In the genomic region with DNA sequence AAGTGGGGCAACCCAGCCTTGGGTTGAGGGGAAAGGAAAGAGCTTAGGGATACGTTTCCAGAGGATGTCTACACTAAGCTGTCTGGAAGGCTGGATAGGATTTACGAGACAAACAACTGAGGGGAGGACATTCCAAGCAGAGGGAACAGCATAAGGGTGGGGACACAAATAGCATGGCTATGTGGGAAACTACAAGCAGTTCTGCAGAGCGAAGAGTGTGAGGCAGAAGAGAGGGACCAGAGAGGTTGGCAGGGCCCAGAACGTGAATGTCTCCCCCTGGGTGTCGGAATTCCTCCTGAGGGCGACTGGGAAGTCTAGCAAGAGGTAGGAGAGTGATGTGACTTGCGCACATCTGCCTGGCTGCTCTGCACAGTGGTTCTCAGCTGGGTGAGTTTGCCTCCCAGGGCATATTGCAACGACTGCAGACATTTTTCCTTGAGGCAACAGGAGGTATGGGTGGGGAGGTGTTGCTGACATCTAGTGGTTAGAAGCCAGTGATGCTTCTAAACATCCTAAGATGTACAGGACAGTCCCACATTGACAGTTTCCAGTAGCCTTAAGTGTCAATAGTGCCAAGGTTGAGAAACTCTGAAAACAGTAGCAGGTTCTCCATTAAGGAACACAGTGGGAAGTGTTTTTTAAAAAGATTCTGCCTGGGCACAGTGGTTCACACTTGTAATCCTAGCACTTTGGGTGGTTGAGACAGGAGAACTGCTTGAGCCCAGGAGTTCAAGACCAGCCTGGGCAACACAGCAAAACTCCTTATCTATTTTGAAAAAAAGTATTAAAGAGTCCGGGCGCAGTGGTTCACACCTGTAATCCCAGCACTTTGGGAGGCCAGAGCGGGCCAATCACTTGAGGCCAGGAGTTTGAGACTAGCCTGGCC, we compare ENCODE assay signal across 9 cellular contexts. TPM values are rescaled to one million over a fixed set of nuclear protein-coding genes. Genes with fewer than 3 reads are reported as not detected.
DNase-seq lines count a peak whose midpoint lies in the region; ATAC-seq and TF ChIP-seq lines count a peak whose summit lies in the region.
"Had no signal": no experiment of that assay in that cellular context is flagged by ENCODE, and none has a peak within 500 bp of the region (broad histone marks: within the 10 kb centered on the region; RNA-seq: fewer than 3 reads in every experiment).

No MANE protein-coding gene starts in this region.

- no peaks in the 10 kb centered on the region for H3K36me3 ChIP-seq in CD8-positive, alpha-beta T cell (ENCODE audit: insufficient read depth, low read length)
- H3K36me3 ChIP-seq in psoas muscle (ENCODE audit: insufficient read depth in 1 of 2, low read depth in 1 of 2): peaks cover 0 to 25% of the 10 kb centered on the region in 2 donors

- POLR2A ChIA-PET in CD8-positive, alpha-beta T cell (lab: Charles Lee): no interaction called here

- TF ChIP-seq CTCF in CD8-positive, alpha-beta T cell (IDR thresholded peaks at IDR 0.05): peak; percentile 51
- peak; percentile 46 for TF ChIP-seq CTCF in psoas muscle (IDR thresholded peaks at IDR 0.05)

- H3K27me3 Mint-ChIP-seq in CD8-positive, alpha-beta T cell (ENCODE audit: low read depth): no peaks in the 10 kb centered on the region
- H3K27me3 Mint-ChIP-seq in activated T-cell treated with anti-CD3 and anti-CD28 coated beads, Interleukin-2, amount 50 U/mL, for 24 hours: peaks cover 14% of the 10 kb centered on the region

- 53 to 58% (median 58%) methylated on average over 9 to 11 of the region's 11 CpGs for WGBS in psoas muscle, 3 donors

- H3K4me3 Mint-ChIP-seq in CD8-positive, alpha-beta T cell: no peak overlapping the region
- H3K4me3 Mint-ChIP-seq in activated T-cell treated with anti-CD3 and anti-CD28 coated beads, Interleukin-2, amount 50 U/mL, for 24 hours: no peak overlapping the region

- no peaks in the 10 kb centered on the region for H3K9me3 ChIP-seq in CD8-positive, alpha-beta T cell (ENCODE audit: low read length)
- no peaks in the 10 kb centered on the region for H3K9me3 ChIP-seq in psoas muscle

- H3K4me1 Mint-ChIP-seq in CD8-positive, alpha-beta T cell (ENCODE audit: low read depth): peaks cover 26% of the 10 kb centered on the region
- H3K4me1 Mint-ChIP-seq in activated T-cell treated with anti-CD3 and anti-CD28 coated beads, Interleukin-2, amount 50 U/mL, for 24 hours (ENCODE audit: low read depth): peaks cover 12% of the 10 kb centered on the region

- peaks cover 5% of the 10 kb centered on the region for H3K4me1 ChIP-seq in CD8-positive, alpha-beta T cell (ENCODE audit: insufficient read depth, low read length)
- H3K4me1 ChIP-seq in psoas muscle: no peaks in the 10 kb centered on the region

- ATAC-seq in CD8-positive, alpha-beta T cell: peak; percentile 84
- ATAC-seq in GM18858 (IDR thresholded peaks at IDR 0.05; ENCODE audit: unreplicated experiment) (peak; percentile 82), HG03095 (IDR thresholded peaks at IDR 0.05; ENCODE audit: unreplicated experiment) (peak; percentile 89), psoas muscle (peak; percentile 57 to 91 (median 78)), HG03108 (IDR thresholded peaks at IDR 0.05; ENCODE audit: unreplicated experiment) (no peak)

- CTCF ChIA-PET in CD8-positive, alpha-beta T cell (lab: Charles Lee): interaction anchor here (0.5 to 1.7 kb wide), 4 partner anchors 11 to 89 kb away, joined by 3 to 8 read pairs (median 4); a partner anchor contains a TSS

- no peak overlapping the region for H3K27ac ChIP-seq in CD8-positive, alpha-beta T cell (ENCODE audit: low read depth, low read length)
- no peak overlapping the region for H3K27ac ChIP-seq in psoas muscle

- H3K27me3 ChIP-seq in CD8-positive, alpha-beta T cell (ENCODE audit: insufficient read depth, low read length): no peaks in the 10 kb centered on the region
- H3K27me3 ChIP-seq in psoas muscle (ENCODE audit: insufficient read depth in 3 of 3, low read length in 2 of 3): no peaks in the 10 kb centered on the region

- peak in 3 of 7 experiments; percentile 19 to 39 (median 23) for DNase-seq in CD8-positive, alpha-beta T cell
- DNase-seq in NCI-H82 (lab: John Stamatoyannopoulos, UW): peak; percentile 81
- peak; percentile 43 for DNase-seq in activated T-cell treated with anti-CD3 and anti-CD28 coated beads, Interleukin-2, amount 50 U/mL, for 24 hours
- DNase-seq in foreskin melanocyte: peak; percentile 25
- DNase-seq in psoas muscle: no peak

- no peak overlapping the region for H3K4me3 ChIP-seq in CD8-positive, alpha-beta T cell (ENCODE audit: low read depth, low read length)
- H3K4me3 ChIP-seq in psoas muscle: no peak overlapping the region

- H3K27ac Mint-ChIP-seq in CD8-positive, alpha-beta T cell: peak overlapping the region; percentile 81
- H3K27ac Mint-ChIP-seq in activated T-cell treated with anti-CD3 and anti-CD28 coated beads, Interleukin-2, amount 50 U/mL, for 24 hours: peak overlapping the region; percentile 10

- no peaks in the 10 kb centered on the region for H3K9me3 Mint-ChIP-seq in CD8-positive, alpha-beta T cell
- no peaks in the 10 kb centered on the region for H3K9me3 Mint-ChIP-seq in activated T-cell treated with anti-CD3 and anti-CD28 coated beads, Interleukin-2, amount 50 U/mL, for 24 hours

- H3K36me3 Mint-ChIP-seq in CD8-positive, alpha-beta T cell: peaks cover 15% of the 10 kb centered on the region
- peaks cover 22% of the 10 kb centered on the region for H3K36me3 Mint-ChIP-seq in activated T-cell treated with anti-CD3 and anti-CD28 coated beads, Interleukin-2, amount 50 U/mL, for 24 hours (ENCODE audit: low read depth)

- intact Hi-C loops in CD8-positive, alpha-beta T cell (cut with DNase I, micrococcal nuclease): loop anchor here (1.0 to 5.0 kb wide), 4 partner anchors 33 to 364 kb away; a partner anchor contains a TSS
- intact Hi-C loops in psoas muscle (cut with DNase I): no loop called here

RNA-seq across cellular contexts. Expression of a gene that starts 9.2 kb away (rescaled TPM):
- total RNA-seq in CD8-positive, alpha-beta T cell: 10 to 100 TPM; 48.3 to 51.0 TPM
- total RNA-seq in psoas muscle: 100 to 1,000 TPM; 194 to 237 (median 217) TPM
- polyA plus RNA-seq in psoas muscle: 100 to 1,000 TPM; 235 to 327 (median 282) TPM

RNA-seq across cellular contexts. Expression of a gene that starts 9.3 kb away (rescaled TPM):
- 10 to 100 TPM; 27.8 to 29.4 TPM for total RNA-seq in CD8-positive, alpha-beta T cell
- total RNA-seq in psoas muscle: 1 to 10 TPM; 5.5 to 9.7 (median 8.1) TPM
- polyA plus RNA-seq in psoas muscle: 10 to 100 TPM; 11.7 to 15.7 (median 14.8) TPM

RNA-seq across cellular contexts. Expression of a gene that starts 14.9 kb away (rescaled TPM):
- not detected for total RNA-seq in CD8-positive, alpha-beta T cell
- total RNA-seq in psoas muscle: not detected
- under 1 TPM in 1 of 3 donors, not detected in 2; 0.19 TPM for polyA plus RNA-seq in psoas muscle
- total RNA-seq: activated CD8-positive, alpha-beta memory T cell treated with anti-CD3 and anti-CD28 coated beads for 36 hours had no signal

RNA-seq across cellular contexts. Expression of a gene that starts 28.0 kb away (rescaled TPM):
- total RNA-seq in CD8-positive, alpha-beta T cell: 1 to 10 TPM; 5.6 to 8.4 TPM
- total RNA-seq in psoas muscle: 10 to 100 TPM in 1 of 4 donors, 1 to 10 TPM in 3; 4.2 to 10.5 (median 5.3) TPM
- 10 to 100 TPM; 10.3 to 25.4 (median 14.9) TPM for polyA plus RNA-seq in psoas muscle

Comparison
In these comparisons a context has a peak if more than half of its experiments do, and no peak if none do; other contexts are left out.
1. DNase-seq: peak in NCI-H82 (single experiment), activated T-cell treated with anti-CD3 and anti-CD28 coated beads, Interleukin-2, amount 50 U/mL, for 24 hours (single experiment) and foreskin melanocyte (single experiment); none in psoas muscle (0 of 2).
2. intact Hi-C loops: an anchor here in CD8-positive, alpha-beta T cell (1.0 to 5.0 kb wide); none called in psoas muscle.